ENCODE assay signal across 8 cellular contexts in the genomic region with DNA sequence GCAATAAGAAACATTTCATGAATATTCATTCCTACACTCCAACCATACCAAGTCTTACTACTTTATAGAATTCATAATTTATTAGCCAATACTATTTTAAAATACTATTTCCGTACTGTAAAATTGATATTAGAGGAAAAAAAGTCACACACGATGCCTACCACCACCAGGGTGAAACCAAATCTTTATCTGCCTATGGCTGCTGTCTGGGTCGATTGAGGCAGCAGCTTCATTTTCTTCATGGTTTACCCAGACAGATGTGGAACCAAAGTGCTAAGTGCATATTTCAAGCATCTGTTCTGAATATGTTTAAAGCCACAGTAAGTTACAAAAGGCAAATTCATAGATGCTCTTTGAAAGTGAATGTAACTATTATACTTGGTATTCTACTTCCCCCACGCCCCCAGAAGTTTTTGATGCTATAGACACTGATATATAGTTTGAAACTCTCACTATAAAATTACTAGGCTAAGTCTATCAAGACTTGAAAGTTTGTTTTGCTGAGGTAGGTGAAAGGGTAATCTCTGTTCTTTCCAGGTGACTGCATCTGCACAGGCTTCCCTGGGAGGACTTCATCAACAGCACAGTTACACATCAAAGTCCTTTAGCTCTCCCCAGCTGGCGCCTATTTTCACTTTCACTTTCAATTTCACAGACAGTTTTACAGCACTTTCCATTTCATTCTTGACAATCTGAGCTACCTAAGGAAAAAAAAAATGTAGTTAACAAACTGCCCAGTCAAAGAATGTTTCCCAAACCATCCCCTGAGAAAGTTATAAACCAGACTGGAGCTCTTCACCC.
DNase-seq lines count a peak whose midpoint lies in the region; ATAC-seq and TF ChIP-seq lines count a peak whose summit lies in the region.

No MANE protein-coding gene starts in this region.

- no peak overlapping the region for H3K27ac ChIP-seq in vagina

- TF ChIP-seq CTCF in epithelial cell of proximal tubule (conservative IDR thresholded peaks at IDR 0.05; ENCODE audit: low read depth, low read length) (no peak), vagina (IDR thresholded peaks at IDR 0.05) (no peak)

- peak overlapping the region; percentile 34 for H3K4me3 ChIP-seq in epithelial cell of proximal tubule (ENCODE audit: low read depth, low read length)
- H3K4me3 ChIP-seq in vagina: peak overlapping the region in 1 of 2 donors; percentile 28

- H3K27me3 ChIP-seq in vagina: no peaks in the 10 kb centered on the region

- no peaks in the 10 kb centered on the region for H3K36me3 ChIP-seq in vagina

- DNase-seq in Caki2 (ENCODE audit: low read depth) (peak; percentile 36), epithelial cell of proximal tubule (ENCODE audit: low read depth) (peak; percentile 31), pulmonary artery endothelial cell (ENCODE audit: low read depth, low spot score) (peak; percentile 5), vagina (ENCODE audit: extremely low spot score in 2 of 2) (no peak), NCI-H2081 (lab: John Stamatoyannopoulos, UW) (no peak)
- DNase-seq in activated CD4-positive, alpha-beta T cell treated with anti-CD3 and anti-CD28 coated beads for 48 hours: peak; percentile 35

- in situ Hi-C loops in Caki2 (cut with HindIII; ENCODE audit: low pct_unique_long_range_greater_than_20kb, low sequenced_read_pairs): no loop called here

- TF ChIP-seq POLR2A in vagina (IDR thresholded peaks at IDR 0.05): no peak

- intact Hi-C loops in vagina (cut with DNase I): no loop called here

- H3K4me1 ChIP-seq in vagina: no peaks in the 10 kb centered on the region

- H3K9me3 ChIP-seq in vagina: no peaks in the 10 kb centered on the region

- peak; percentile 95 for ATAC-seq in GM19452 (IDR thresholded peaks at IDR 0.05; ENCODE audit: unreplicated experiment)
- peak; percentile 82 for ATAC-seq in HG03521 (IDR thresholded peaks at IDR 0.05; ENCODE audit: unreplicated experiment)

Comparison
In these comparisons a context has a peak if more than half of its experiments do, and no peak if none do; other contexts are left out.
1. DNase-seq: peak in Caki2 (single experiment), activated CD4-positive, alpha-beta T cell treated with anti-CD3 and anti-CD28 coated beads for 48 hours (single experiment), epithelial cell of proximal tubule (single experiment) and pulmonary artery endothelial cell (single experiment); none in vagina (0 of 2) and NCI-H2081 (0 of 2).